21 cellular contexts compared by ENCODE assay signal in the genomic region with DNA sequence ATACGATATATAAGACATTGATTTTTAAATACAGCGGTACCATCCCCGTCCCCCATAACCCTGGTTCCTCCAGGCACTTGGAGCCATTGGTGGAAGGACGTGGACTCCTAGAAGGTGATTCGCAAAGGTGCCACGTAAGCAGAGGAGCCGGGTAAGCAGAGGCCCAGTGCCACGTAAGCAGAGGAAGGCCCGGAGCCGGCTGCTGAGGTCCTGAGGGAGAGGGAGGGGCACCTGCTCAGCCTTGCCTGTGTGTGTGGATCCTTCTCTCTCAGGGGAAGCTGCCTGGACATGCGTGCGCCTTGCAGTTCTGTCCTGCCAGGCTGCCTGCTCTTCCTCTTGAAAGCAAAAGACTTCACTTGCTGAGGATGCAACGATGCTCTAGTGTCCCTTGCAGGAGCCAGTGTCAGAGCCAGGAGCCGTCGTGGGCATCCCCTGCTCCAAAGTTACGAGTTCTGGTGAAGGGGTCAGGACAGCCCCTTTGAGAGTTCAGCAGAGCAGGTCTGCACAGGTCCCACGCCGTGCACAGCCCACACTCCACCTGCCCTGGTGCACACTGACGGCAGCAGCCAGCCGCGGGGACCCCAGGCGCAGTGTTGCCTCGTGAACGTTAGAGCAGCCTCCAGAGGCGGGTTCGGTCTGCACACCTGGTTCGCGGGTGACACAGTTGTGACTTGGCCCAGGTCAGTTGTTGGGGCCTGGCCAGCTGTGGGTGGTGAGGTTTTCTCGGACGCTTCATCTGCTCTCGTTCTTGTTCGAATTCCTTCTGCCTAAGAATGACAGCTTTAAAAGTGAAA.
DNase-seq lines count a peak whose midpoint lies in the region; ATAC-seq and TF ChIP-seq lines count a peak whose summit lies in the region.
"Had no signal": no experiment of that assay in that cellular context is flagged by ENCODE, and none has a peak within 500 bp of the region (broad histone marks: within the 10 kb centered on the region; RNA-seq: fewer than 3 reads in every experiment).

No MANE protein-coding gene starts in this region.

- CTCF ChIA-PET in HEK293 (lab: Yijun Ruan, JAX), result interaction anchor here (1.1 kb wide), 1 partner anchor 32 kb away, joined by 4 read pairs; no protein-coding TSS in a partner anchor

- peak overlapping the region; percentile 40 to 89 (median 75) for H3K4me3 Mint-ChIP-seq in nephron

- peak; percentile 13 for DNase-seq in COLO668 (lab: John Stamatoyannopoulos, UW; ENCODE audit: unreplicated experiment)
- no peak for DNase-seq in RWPE2 (ENCODE audit: low spot score)
- no peak for DNase-seq in NCI-H748 treated with DMSO at 0.1 percent for 48 hours (lab: John Stamatoyannopoulos, UW)
- DNase-seq: activated CD4-positive, CD25-positive, alpha-beta regulatory T cell; caudate nucleus; dorsolateral prefrontal cortex; erythroblast; gastrocnemius medialis; HCEC 1CT; NCI-H1092; pancreas; SK-N-SH; stimulated activated CD4-positive, alpha-beta T cell treated with anti-CD3 and anti-CD28 coated beads, Interleukin-2, amount 100 ng/mL, for 24 hours; stimulated activated naive CD4-positive, alpha-beta T cell treated with Interleukin-2 at 50 U/mL for 16 hours had no signal

- H3K27ac ChIP-seq in HEK293 (ENCODE audit: extremely low read depth, low read depth, low read length) (no peak overlapping the region), RWPE2 (ENCODE audit: poor library complexity, severe bottlenecking) (no peak overlapping the region)
- H3K27ac ChIP-seq: dorsolateral prefrontal cortex, gastrocnemius medialis, pancreas had no signal

- ATAC-seq in RWPE2 (ENCODE audit: low read depth) (peak; percentile 82), GM19328 (IDR thresholded peaks at IDR 0.05; ENCODE audit: unreplicated experiment) (no peak), HG02678 (IDR thresholded peaks at IDR 0.05; ENCODE audit: unreplicated experiment) (no peak), HG02642 (IDR thresholded peaks at IDR 0.05; ENCODE audit: poor library complexity, unreplicated experiment) (no peak)
- ATAC-seq: gastrocnemius medialis, K562, pancreas had no signal

- H3K36me3 ChIP-seq in HEK293 (ENCODE audit: control insufficient read depth in 2 of 2, insufficient read depth in 1 of 2, low read length in 2 of 2) (no peaks in the 10 kb centered on the region), RWPE2 (ENCODE audit: low read depth) (no peaks in the 10 kb centered on the region)
- H3K36me3 ChIP-seq: gastrocnemius medialis, pancreas, tibial nerve had no signal

- TF ChIP-seq CTCF in HEK293 (tag by site-specific recombination; IDR thresholded peaks at IDR 0.05) (no peak), RWPE2 (IDR thresholded peaks at IDR 0.05; ENCODE audit: poor library complexity, severe bottlenecking) (no peak), nephron (IDR thresholded peaks at IDR 0.05; ENCODE audit: unreplicated experiment in 3 of 3) (no peak)

- H3K4me1 ChIP-seq in HEK293 (ENCODE audit: control insufficient read depth, insufficient read depth, low read length), result no peaks in the 10 kb centered on the region
- peaks cover 6% of the 10 kb centered on the region for H3K4me1 ChIP-seq in RWPE2 (ENCODE audit: insufficient read depth, poor library complexity, severe bottlenecking)
- H3K4me1 ChIP-seq: gastrocnemius medialis had no signal

- peak overlapping the region in 2 of 3 experiments; percentile 98 to 99 for H3K27ac Mint-ChIP-seq in nephron

- no peaks in the 10 kb centered on the region for H3K9me3 Mint-ChIP-seq in nephron

- no peaks in the 10 kb centered on the region for H3K36me3 Mint-ChIP-seq in nephron (ENCODE audit: low read depth)

- peaks cover 60% of the 10 kb centered on the region for H3K27me3 ChIP-seq in RWPE2 (ENCODE audit: insufficient read depth, poor library complexity, severe bottlenecking)

- H3K4me3 ChIP-seq in HEK293 (ENCODE audit: low read depth, low read length) (no peak overlapping the region), RWPE2 (ENCODE audit: severe bottlenecking) (no peak overlapping the region)
- H3K4me3 ChIP-seq: gastrocnemius medialis, K562, pancreas, tibial nerve had no signal

- POLR2A ChIA-PET in HEK293 (lab: Yijun Ruan, JAX), result no interaction called here

- no peaks in the 10 kb centered on the region for H3K9me3 ChIP-seq in HEK293 (ENCODE audit: control insufficient read depth, insufficient read depth, low read depth, low read length)
- no peaks in the 10 kb centered on the region for H3K9me3 ChIP-seq in RWPE2 (ENCODE audit: severe bottlenecking)
- H3K9me3 ChIP-seq: gastrocnemius medialis, pancreas, SK-N-SH, tibial nerve had no signal

- H3K4me1 Mint-ChIP-seq in nephron, result peaks cover 77% of the 10 kb centered on the region

- H3K27me3 Mint-ChIP-seq in nephron (ENCODE audit: low read depth), result peaks cover 25% of the 10 kb centered on the region

TF ChIP-seq in HEK293, 187 proteins besides CTCF, POLR2A, EP300 and RAD21:
- TF ChIP-seq ZNF600 (tag by site-specific recombination; IDR thresholded peaks at IDR 0.05) (no peak), ZNF548 (tag by site-specific recombination; IDR thresholded peaks at IDR 0.05) (no peak), ZNF175 (tag by site-specific recombination; IDR thresholded peaks at IDR 0.05) (no peak)
- TF ChIP-seq, protein P1, sequence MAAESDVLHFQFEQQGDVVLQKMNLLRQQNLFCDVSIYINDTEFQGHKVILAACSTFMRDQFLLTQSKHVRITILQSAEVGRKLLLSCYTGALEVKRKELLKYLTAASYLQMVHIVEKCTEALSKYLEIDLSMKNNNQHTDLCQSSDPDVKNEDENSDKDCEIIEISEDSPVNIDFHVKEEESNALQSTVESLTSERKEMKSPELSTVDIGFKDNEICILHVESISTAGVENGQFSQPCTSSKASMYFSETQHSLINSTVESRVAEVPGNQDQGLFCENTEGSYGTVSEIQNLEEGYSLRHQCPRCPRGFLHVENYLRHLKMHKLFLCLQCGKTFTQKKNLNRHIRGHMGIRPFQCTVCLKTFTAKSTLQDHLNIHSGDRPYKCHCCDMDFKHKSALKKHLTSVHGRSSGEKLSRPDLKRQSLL (tag by site-specific recombination; IDR thresholded peaks at IDR 0.05), result 0 out of 2 replicates have a peak, but pooled peaks have one; percentile 10
TF ChIP-seq in HEK293: peak in this region for 1.
